8 cellular contexts compared by ENCODE assay signal in genomic region chr19:53538378-53539109, GRCh38. TPM values are rescaled to one million over a fixed set of nuclear protein-coding genes. Genes with fewer than 3 reads are reported as not detected.
A peak's percentile ranks its signal among the peaks of the same experiment; 100 is the strongest.
DNase-seq lines count a peak whose midpoint lies in the region; ATAC-seq, FAIRE-seq and TF ChIP-seq lines count a peak whose summit lies in the region.

No MANE protein-coding gene starts in this region.

- peak; percentile 29 for ATAC-seq in HG03159 (IDR thresholded peaks at IDR 0.05; ENCODE audit: unreplicated experiment)

- FAIRE-seq in kidney (lab: Jason Lieb, UNC) = no peak

- H3K36me3 ChIP-seq in kidney (ENCODE audit: control insufficient read depth in 1 of 2, insufficient read depth in 2 of 2, low read length in 2 of 2) (peaks cover 0 to 4% of the 10 kb centered on the region in 2 donors), subcutaneous abdominal adipose tissue (ENCODE audit: control insufficient read depth in 5 of 5, insufficient read depth in 5 of 5, low read length in 5 of 5) (peaks cover 0 to 23% (median 6%) of the 10 kb centered on the region in 5 donors)

- H3K4me1 ChIP-seq in kidney (ENCODE audit: control insufficient read depth in 1 of 2, insufficient read depth in 1 of 2, low read depth in 1 of 2, low read length in 2 of 2) (peaks cover 0 to 2% of the 10 kb centered on the region in 2 donors), subcutaneous abdominal adipose tissue (ENCODE audit: control insufficient read depth in 5 of 5, insufficient read depth in 5 of 5, low read length in 5 of 5) (peaks cover 0 to 21% (median 9%) of the 10 kb centered on the region in 5 donors)

- H3K9ac ChIP-seq in kidney (ENCODE audit: low read length in 2 of 2) = peak overlapping the region; percentile 78 to 80
- H3K9ac ChIP-seq in subcutaneous abdominal adipose tissue (ENCODE audit: low read length in 5 of 5) = peak overlapping the region in 4 of 5 donors; percentile 68 to 86 (median 78)

- H3K4me3 ChIP-seq in kidney (ENCODE audit: low read length in 2 of 2) = peak overlapping the region; percentile 91 to 94
- peak overlapping the region; percentile 65 to 93 (median 88) for H3K4me3 ChIP-seq in subcutaneous abdominal adipose tissue (ENCODE audit: low read depth in 1 of 5, low read length in 5 of 5)

- intact Hi-C loops in kidney (cut with DNase I) = no loop called here

- H3K27me3 ChIP-seq in subcutaneous abdominal adipose tissue (ENCODE audit: control insufficient read depth in 5 of 5, insufficient read depth in 4 of 5, low read length in 5 of 5) = no peaks in the 10 kb centered on the region

- H3K9me3 ChIP-seq in kidney (ENCODE audit: control insufficient read depth in 1 of 2, low read length in 2 of 2) = no peaks in the 10 kb centered on the region
- H3K9me3 ChIP-seq in subcutaneous abdominal adipose tissue (ENCODE audit: control insufficient read depth in 5 of 5, low read length in 5 of 5) = no peaks in the 10 kb centered on the region

- H3K27ac ChIP-seq in angular gyrus (ENCODE audit: low read depth, low read length) = peak overlapping the region; percentile 90
- H3K27ac ChIP-seq in kidney (ENCODE audit: low read depth in 2 of 2, low read length in 2 of 2) = peak overlapping the region; percentile 83 to 86
- peak overlapping the region; percentile 57 for H3K27ac ChIP-seq in subcutaneous abdominal adipose tissue (ENCODE audit: low read depth, low read length)

- DNase-seq in GM03348 (ENCODE audit: low spot score) (peak; percentile 9), kidney (no peak), Ammon's horn (ENCODE audit: low spot score) (no peak), NCI-H1417 (lab: John Stamatoyannopoulos, UW) (no peak), NCI-H1436 treated with DMSO at 0.1 percent for 48 hours (lab: John Stamatoyannopoulos, UW) (no peak)

- TF ChIP-seq CTCF in kidney (IDR thresholded peaks at IDR 0.05; ENCODE audit: borderline replicate concordance, extremely low read depth, insufficient read depth) = no peak

RNA-seq across cellular contexts. Expression of gene ZNF331, which starts 0.6 kb away (rescaled TPM):
- total RNA-seq in kidney = 22.3 TPM
- polyA plus RNA-seq in kidney (ENCODE audit: insufficient read depth, low read depth, low replicate concordance) = 6.5 TPM
